In the genomic region with DNA sequence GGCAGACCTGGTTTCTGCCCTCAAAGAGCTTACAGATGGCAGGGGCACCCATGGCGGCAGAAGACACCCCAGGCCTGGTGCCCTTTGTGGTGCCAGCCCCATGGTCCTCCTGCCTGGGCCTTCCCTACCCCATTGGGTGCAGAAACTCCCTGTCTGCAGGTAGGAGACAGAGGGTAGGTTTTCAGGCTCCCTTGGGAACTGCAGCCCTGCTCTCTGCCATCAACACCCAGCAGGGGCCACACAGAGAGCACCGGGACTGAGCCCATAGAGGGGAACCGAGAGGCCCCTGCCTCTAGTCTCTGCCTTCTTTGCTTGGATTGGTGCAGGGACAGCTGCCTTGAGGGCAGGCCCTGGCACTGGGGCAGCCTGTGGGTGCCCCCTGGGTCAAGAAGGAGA, we compare ENCODE assay signal across 2 cellular contexts.
TF ChIP-seq lines count a peak whose summit lies in the region.

No MANE protein-coding gene starts in this region.

TF ChIP-seq in HCT116, 20 proteins besides CTCF, POLR2A, EP300 and RAD21 (continued from another document):
- TF ChIP-seq, protein P1, sequence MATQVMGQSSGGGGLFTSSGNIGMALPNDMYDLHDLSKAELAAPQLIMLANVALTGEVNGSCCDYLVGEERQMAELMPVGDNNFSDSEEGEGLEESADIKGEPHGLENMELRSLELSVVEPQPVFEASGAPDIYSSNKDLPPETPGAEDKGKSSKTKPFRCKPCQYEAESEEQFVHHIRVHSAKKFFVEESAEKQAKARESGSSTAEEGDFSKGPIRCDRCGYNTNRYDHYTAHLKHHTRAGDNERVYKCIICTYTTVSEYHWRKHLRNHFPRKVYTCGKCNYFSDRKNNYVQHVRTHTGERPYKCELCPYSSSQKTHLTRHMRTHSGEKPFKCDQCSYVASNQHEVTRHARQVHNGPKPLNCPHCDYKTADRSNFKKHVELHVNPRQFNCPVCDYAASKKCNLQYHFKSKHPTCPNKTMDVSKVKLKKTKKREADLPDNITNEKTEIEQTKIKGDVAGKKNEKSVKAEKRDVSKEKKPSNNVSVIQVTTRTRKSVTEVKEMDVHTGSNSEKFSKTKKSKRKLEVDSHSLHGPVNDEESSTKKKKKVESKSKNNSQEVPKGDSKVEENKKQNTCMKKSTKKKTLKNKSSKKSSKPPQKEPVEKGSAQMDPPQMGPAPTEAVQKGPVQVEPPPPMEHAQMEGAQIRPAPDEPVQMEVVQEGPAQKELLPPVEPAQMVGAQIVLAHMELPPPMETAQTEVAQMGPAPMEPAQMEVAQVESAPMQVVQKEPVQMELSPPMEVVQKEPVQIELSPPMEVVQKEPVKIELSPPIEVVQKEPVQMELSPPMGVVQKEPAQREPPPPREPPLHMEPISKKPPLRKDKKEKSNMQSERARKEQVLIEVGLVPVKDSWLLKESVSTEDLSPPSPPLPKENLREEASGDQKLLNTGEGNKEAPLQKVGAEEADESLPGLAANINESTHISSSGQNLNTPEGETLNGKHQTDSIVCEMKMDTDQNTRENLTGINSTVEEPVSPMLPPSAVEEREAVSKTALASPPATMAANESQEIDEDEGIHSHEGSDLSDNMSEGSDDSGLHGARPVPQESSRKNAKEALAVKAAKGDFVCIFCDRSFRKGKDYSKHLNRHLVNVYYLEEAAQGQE (IDR thresholded peaks at IDR 0.05; ENCODE audit: low read depth), result no peak
- TF ChIP-seq, protein P2, sequence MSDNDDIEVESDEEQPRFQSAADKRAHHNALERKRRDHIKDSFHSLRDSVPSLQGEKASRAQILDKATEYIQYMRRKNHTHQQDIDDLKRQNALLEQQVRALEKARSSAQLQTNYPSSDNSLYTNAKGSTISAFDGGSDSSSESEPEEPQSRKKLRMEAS (IDR thresholded peaks at IDR 0.05), result no peak
- no peak for TF ChIP-seq FOSL1 (IDR thresholded peaks at IDR 0.05; ENCODE audit: low read depth)
- TF ChIP-seq, protein P3, sequence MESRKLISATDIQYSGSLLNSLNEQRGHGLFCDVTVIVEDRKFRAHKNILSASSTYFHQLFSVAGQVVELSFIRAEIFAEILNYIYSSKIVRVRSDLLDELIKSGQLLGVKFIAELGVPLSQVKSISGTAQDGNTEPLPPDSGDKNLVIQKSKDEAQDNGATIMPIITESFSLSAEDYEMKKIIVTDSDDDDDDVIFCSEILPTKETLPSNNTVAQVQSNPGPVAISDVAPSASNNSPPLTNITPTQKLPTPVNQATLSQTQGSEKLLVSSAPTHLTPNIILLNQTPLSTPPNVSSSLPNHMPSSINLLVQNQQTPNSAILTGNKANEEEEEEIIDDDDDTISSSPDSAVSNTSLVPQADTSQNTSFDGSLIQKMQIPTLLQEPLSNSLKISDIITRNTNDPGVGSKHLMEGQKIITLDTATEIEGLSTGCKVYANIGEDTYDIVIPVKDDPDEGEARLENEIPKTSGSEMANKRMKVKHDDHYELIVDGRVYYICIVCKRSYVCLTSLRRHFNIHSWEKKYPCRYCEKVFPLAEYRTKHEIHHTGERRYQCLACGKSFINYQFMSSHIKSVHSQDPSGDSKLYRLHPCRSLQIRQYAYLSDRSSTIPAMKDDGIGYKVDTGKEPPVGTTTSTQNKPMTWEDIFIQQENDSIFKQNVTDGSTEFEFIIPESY (IDR thresholded peaks at IDR 0.05; ENCODE audit: extremely low read depth, insufficient replicate concordance, low read length), result no peak
- TF ChIP-seq TCF7L2 (IDR thresholded peaks at IDR 0.05; ENCODE audit: borderline replicate concordance, extremely low read depth, insufficient read depth, insufficient read length), result no peak
- TF ChIP-seq YY1 (IDR thresholded peaks at IDR 0.05; ENCODE audit: extremely low read depth, insufficient replicate concordance, low read depth, low read length), result no peak
- TF ChIP-seq SIN3A (IDR thresholded peaks at IDR 0.05; ENCODE audit: low read depth), result no peak
- TF ChIP-seq EGR1 (IDR thresholded peaks at IDR 0.05; ENCODE audit: low read depth), result no peak
- no peak for TF ChIP-seq SRF (IDR thresholded peaks at IDR 0.05; ENCODE audit: low read depth)
- TF ChIP-seq POLR2AphosphoS5 (IDR thresholded peaks at IDR 0.05; ENCODE audit: low read depth, low read length), result no peak
- no peak for TF ChIP-seq ZNF274 (IDR thresholded peaks at IDR 0.05; ENCODE audit: low read depth, low read length)
- no peak for TF ChIP-seq CEBPB (IDR thresholded peaks at IDR 0.05; ENCODE audit: low read depth)
- TF ChIP-seq, protein P4, sequence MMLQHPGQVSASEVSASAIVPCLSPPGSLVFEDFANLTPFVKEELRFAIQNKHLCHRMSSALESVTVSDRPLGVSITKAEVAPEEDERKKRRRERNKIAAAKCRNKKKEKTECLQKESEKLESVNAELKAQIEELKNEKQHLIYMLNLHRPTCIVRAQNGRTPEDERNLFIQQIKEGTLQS (IDR thresholded peaks at IDR 0.05), result no peak
- TF ChIP-seq CBX3 (IDR thresholded peaks at IDR 0.05; ENCODE audit: low read depth), result no peak
- TF ChIP-seq ZFX (IDR thresholded peaks at IDR 0.05), result no peak
TF ChIP-seq in HCT116: peak in this region for 0.

TF ChIP-seq in SK-N-SH treated with all-trans-retinoic acid at 6 μM for 48 hours, 23 proteins besides CTCF, POLR2A, EP300 and RAD21 (continued from another document):
- TF ChIP-seq, protein P5, sequence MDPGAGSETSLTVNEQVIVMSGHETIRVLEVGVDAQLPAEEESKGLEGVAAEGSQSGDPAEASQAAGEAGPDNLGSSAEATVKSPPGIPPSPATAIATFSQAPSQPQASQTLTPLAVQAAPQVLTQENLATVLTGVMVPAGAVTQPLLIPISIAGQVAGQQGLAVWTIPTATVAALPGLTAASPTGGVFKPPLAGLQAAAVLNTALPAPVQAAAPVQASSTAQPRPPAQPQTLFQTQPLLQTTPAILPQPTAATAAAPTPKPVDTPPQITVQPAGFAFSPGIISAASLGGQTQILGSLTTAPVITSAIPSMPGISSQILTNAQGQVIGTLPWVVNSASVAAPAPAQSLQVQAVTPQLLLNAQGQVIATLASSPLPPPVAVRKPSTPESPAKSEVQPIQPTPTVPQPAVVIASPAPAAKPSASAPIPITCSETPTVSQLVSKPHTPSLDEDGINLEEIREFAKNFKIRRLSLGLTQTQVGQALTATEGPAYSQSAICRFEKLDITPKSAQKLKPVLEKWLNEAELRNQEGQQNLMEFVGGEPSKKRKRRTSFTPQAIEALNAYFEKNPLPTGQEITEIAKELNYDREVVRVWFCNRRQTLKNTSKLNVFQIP (CRISPR knock-in tag; IDR thresholded peaks at IDR 0.05; ENCODE audit: borderline replicate concordance, low read depth), result no peak
- TF ChIP-seq, protein P6, sequence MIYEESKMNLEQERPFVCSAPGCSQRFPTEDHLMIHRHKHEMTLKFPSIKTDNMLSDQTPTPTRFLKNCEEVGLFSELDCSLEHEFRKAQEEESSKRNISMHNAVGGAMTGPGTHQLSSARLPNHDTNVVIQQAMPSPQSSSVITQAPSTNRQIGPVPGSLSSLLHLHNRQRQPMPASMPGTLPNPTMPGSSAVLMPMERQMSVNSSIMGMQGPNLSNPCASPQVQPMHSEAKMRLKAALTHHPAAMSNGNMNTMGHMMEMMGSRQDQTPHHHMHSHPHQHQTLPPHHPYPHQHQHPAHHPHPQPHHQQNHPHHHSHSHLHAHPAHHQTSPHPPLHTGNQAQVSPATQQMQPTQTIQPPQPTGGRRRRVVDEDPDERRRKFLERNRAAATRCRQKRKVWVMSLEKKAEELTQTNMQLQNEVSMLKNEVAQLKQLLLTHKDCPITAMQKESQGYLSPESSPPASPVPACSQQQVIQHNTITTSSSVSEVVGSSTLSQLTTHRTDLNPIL (CRISPR knock-in tag; IDR thresholded peaks at IDR 0.05; ENCODE audit: low read depth), result no peak
- TF ChIP-seq BACH2 (CRISPR knock-in tag; IDR thresholded peaks at IDR 0.05; ENCODE audit: borderline replicate concordance) (no peak), ZNF565 (CRISPR knock-in tag; conservative IDR thresholded peaks at IDR 0.05; ENCODE audit: low read depth) (no peak), RARB (CRISPR knock-in tag; IDR thresholded peaks at IDR 0.05) (no peak)
- TF ChIP-seq, protein P7, sequence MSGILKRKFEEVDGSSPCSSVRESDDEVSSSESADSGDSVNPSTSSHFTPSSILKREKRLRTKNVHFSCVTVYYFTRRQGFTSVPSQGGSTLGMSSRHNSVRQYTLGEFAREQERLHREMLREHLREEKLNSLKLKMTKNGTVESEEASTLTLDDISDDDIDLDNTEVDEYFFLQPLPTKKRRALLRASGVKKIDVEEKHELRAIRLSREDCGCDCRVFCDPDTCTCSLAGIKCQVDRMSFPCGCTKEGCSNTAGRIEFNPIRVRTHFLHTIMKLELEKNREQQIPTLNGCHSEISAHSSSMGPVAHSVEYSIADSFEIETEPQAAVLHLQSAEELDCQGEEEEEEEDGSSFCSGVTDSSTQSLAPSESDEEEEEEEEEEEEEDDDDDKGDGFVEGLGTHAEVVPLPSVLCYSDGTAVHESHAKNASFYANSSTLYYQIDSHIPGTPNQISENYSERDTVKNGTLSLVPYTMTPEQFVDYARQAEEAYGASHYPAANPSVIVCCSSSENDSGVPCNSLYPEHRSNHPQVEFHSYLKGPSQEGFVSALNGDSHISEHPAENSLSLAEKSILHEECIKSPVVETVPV (CRISPR knock-in tag; IDR thresholded peaks at IDR 0.05), result no peak
TF ChIP-seq in SK-N-SH treated with all-trans-retinoic acid at 6 μM for 48 hours: peak in this region for 0.
